8 cellular contexts compared by ENCODE assay signal in genomic region chr7:37208528-37208927, GRCh38.
DNase-seq lines count a peak whose midpoint lies in the region; ATAC-seq and TF ChIP-seq lines count a peak whose summit lies in the region.

No MANE protein-coding gene starts in this region.

- no peaks in the 10 kb centered on the region for H3K9me3 Mint-ChIP-seq in mesothelial cell of epicardium

- peak overlapping the region; percentile 90 for H3K27ac Mint-ChIP-seq in mesothelial cell of epicardium

- DNase-seq in SIG-M5 treated with dmso at 0.1 percent for 504 hours (lab: John Stamatoyannopoulos, UW; ENCODE audit: unreplicated experiment) (peak; percentile 57), SIG-M5 (lab: John Stamatoyannopoulos, UW) (no peak), SKM-1 (lab: John Stamatoyannopoulos, UW; ENCODE audit: unreplicated experiment) (peak; percentile 42), dorsolateral prefrontal cortex (peak in 9 of 10 donors; percentile 24 to 76 (median 66)), mesothelial cell of epicardium (ENCODE audit: low spot score in 2 of 2, unreplicated experiment in 2 of 2) (no peak), ureter (ENCODE audit: low spot score) (peak; percentile 81)
- peak; percentile 23 for DNase-seq in Jurkat, Clone E6-1 (ENCODE audit: low read depth, low spot score)

- H3K27me3 Mint-ChIP-seq in mesothelial cell of epicardium (ENCODE audit: low read depth) = no peaks in the 10 kb centered on the region

- peak overlapping the region; percentile 2 to 95 (median 84) for H3K27ac ChIP-seq in dorsolateral prefrontal cortex

- peak; percentile 82 for ATAC-seq in GM21576 (IDR thresholded peaks at IDR 0.05; ENCODE audit: unreplicated experiment)

- TF ChIP-seq CTCF in dorsolateral prefrontal cortex (IDR thresholded peaks at IDR 0.05 in 54 of 56, conservative IDR thresholded peaks at IDR 0.05 in 2 of 56; ENCODE audit: low read depth in 1 of 56, partially characterized antibody in 56 of 56) (peak; percentile 47 to 88 (median 75)), mesothelial cell of epicardium (IDR thresholded peaks at IDR 0.05; ENCODE audit: unreplicated experiment) (peak; percentile 35)

- no peak overlapping the region for H3K4me3 ChIP-seq in Jurkat, Clone E6-1 (ENCODE audit: low read length)
- H3K4me3 ChIP-seq in dorsolateral prefrontal cortex = peak overlapping the region in 1 of 59 donors; percentile 4

- intact Hi-C loops in dorsolateral prefrontal cortex (cut with DNase I) = loop anchor here (2.0 to 5.0 kb wide), 4 partner anchors 239 to 624 kb away; partner anchors contain the start of gene ELMO1 (in 1 of the 2)

- no peaks in the 10 kb centered on the region for H3K27me3 ChIP-seq in dorsolateral prefrontal cortex

- no peak overlapping the region for H3K4me3 Mint-ChIP-seq in mesothelial cell of epicardium

- no peaks in the 10 kb centered on the region for H3K36me3 Mint-ChIP-seq in mesothelial cell of epicardium

- peaks cover 22% of the 10 kb centered on the region for H3K4me1 Mint-ChIP-seq in mesothelial cell of epicardium

Comparison
In these comparisons a context has a peak if more than half of its experiments do, and no peak if none do; other contexts are left out.
1. DNase-seq: peak in SIG-M5 treated with dmso at 0.1 percent for 504 hours (single experiment), Jurkat, Clone E6-1 (single experiment), SKM-1 (single experiment), dorsolateral prefrontal cortex (9 of 10) and ureter (single experiment); none in SIG-M5 (single experiment) and mesothelial cell of epicardium (0 of 2).